ENCODE assay signal across 7 cellular contexts in genomic region chr14:73069585-73069984, GRCh38.
"Had no signal": no experiment of that assay in that cellular context is flagged by ENCODE, and none has a peak within 500 bp of the region (broad histone marks: within the 10 kb centered on the region; RNA-seq: fewer than 3 reads in every experiment).

No MANE protein-coding gene starts in this region.

- H3K9ac ChIP-seq: KMS-11 had no signal

- H3K4me3 ChIP-seq: HAP-1 had no signal

- DNase-seq: GOT3, H7, IMR-90, KBM-7 had no signal

- H3K27ac ChIP-seq: KMS-11 had no signal

- ATAC-seq: HCT116 had no signal

- H3K9me3 ChIP-seq: HAP-1 had no signal

- H3K4me2 ChIP-seq: KMS-11 had no signal
